Comparison of ENCODE assay signal across 1 cellular context in the genomic region with DNA sequence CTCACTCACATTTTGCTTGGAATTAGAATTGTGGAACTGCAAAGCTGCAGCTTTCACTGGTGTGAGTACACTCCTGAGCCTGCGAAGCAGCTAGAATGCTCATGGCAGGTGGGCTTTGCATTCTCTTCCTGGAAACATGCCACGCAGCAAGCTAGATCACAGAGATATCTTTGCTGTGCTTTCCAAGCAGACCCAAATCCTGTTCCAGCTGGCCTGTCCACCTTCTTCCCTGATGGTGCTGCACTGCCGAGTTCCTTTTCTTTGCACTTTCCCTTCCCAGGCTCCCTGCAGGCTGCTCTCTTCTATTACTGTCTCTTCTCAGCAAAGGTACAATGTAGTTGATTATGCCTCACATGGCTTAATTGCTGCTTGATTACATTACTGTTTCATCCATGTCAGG.
TF ChIP-seq lines count a peak whose summit lies in the region.

No MANE protein-coding gene starts in this region.

TF ChIP-seq in IMR-90, 13 proteins besides CTCF, POLR2A, EP300 and RAD21:
- TF ChIP-seq, protein P1, sequence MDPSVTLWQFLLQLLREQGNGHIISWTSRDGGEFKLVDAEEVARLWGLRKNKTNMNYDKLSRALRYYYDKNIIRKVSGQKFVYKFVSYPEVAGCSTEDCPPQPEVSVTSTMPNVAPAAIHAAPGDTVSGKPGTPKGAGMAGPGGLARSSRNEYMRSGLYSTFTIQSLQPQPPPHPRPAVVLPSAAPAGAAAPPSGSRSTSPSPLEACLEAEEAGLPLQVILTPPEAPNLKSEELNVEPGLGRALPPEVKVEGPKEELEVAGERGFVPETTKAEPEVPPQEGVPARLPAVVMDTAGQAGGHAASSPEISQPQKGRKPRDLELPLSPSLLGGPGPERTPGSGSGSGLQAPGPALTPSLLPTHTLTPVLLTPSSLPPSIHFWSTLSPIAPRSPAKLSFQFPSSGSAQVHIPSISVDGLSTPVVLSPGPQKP (IDR thresholded peaks at IDR 0.05; ENCODE audit: borderline replicate concordance, low read depth, low read length): no peak
- TF ChIP-seq NFE2L2 (IDR thresholded peaks at IDR 0.05; ENCODE audit: low read depth, low read length): no peak
- no peak for TF ChIP-seq SMC3 (IDR thresholded peaks at IDR 0.05; ENCODE audit: low read depth, low read length)
- no peak for TF ChIP-seq MXI1 (IDR thresholded peaks at IDR 0.05; ENCODE audit: borderline replicate concordance, low read depth, low read length)
- TF ChIP-seq CEBPB (IDR thresholded peaks at IDR 0.05; ENCODE audit: low read depth, low read length): no peak
- TF ChIP-seq BHLHE40 (IDR thresholded peaks at IDR 0.05; ENCODE audit: low read depth, low read length): no peak
- TF ChIP-seq RCOR1 (IDR thresholded peaks at IDR 0.05; ENCODE audit: insufficient replicate concordance, low read length): no peak
- TF ChIP-seq RFX5 (IDR thresholded peaks at IDR 0.05; ENCODE audit: low read depth, low read length): no peak
- TF ChIP-seq CHD1 (IDR thresholded peaks at IDR 0.05; ENCODE audit: low read depth, low read length): no peak
- TF ChIP-seq FOS (IDR thresholded peaks at IDR 0.05; ENCODE audit: low read depth, low read length): no peak
- no peak for TF ChIP-seq MAFK (IDR thresholded peaks at IDR 0.05; ENCODE audit: low read depth, low read length)
- no peak for TF ChIP-seq MAZ (IDR thresholded peaks at IDR 0.05; ENCODE audit: borderline replicate concordance, low read depth, low read length)
- TF ChIP-seq, protein P2, sequence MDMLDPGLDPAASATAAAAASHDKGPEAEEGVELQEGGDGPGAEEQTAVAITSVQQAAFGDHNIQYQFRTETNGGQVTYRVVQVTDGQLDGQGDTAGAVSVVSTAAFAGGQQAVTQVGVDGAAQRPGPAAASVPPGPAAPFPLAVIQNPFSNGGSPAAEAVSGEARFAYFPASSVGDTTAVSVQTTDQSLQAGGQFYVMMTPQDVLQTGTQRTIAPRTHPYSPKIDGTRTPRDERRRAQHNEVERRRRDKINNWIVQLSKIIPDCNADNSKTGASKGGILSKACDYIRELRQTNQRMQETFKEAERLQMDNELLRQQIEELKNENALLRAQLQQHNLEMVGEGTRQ (IDR thresholded peaks at IDR 0.05; ENCODE audit: low read depth, low read length): no peak
